ENCODE assay signal across 30 cellular contexts in genomic region chr15:58154769-58155168, GRCh38. TPM values are rescaled to one million over a fixed set of nuclear protein-coding genes. Genes with fewer than 3 reads are reported as not detected.
"Had no signal": no experiment of that assay in that cellular context is flagged by ENCODE, and none has a peak within 500 bp of the region (broad histone marks: within the 10 kb centered on the region; RNA-seq: fewer than 3 reads in every experiment).

No MANE protein-coding gene starts in this region.

- H3K9me3 ChIP-seq: ascending aorta, esophagus muscularis mucosa had no signal

- DNase-seq: activated CD4-positive, alpha-beta memory T cell treated with anti-CD3 and anti-CD28 coated beads, Interleukin-2, amount 10 ng/mL, durations not matched to agents 7 days and 5 days; activated CD4-positive, alpha-beta T cell treated with anti-CD3 and anti-CD28 coated beads for 1 hour; activated CD4-positive, alpha-beta T cell treated with anti-CD3 and anti-CD28 coated beads for 4 hours; activated CD4-positive, alpha-beta T cell treated with anti-CD3 and anti-CD28 coated beads, Interleukin-2, amount 10 ng/mL, durations not matched to agents 7 days and 5 days; activated CD4-positive, alpha-beta T cell treated with anti-CD3 and anti-CD28 coated beads, Interleukin-2, amount 50 U/mL, for 4 hours; activated CD8-positive, alpha-beta memory T cell treated with anti-CD3 and anti-CD28 coated beads, Interleukin-2, amount 50 U/mL, for 48 hours; activated gamma-delta T cell; activated naive CD4-positive, alpha-beta T cell; activated naive CD4-positive, alpha-beta T cell treated with anti-CD3 and anti-CD28 coated beads, Interleukin-2, amount 10 ng/mL, durations not matched to agents 7 days and 5 days; activated naive CD8-positive, alpha-beta T cell treated with anti-CD3 and anti-CD28 coated beads, Interleukin-2, amount 10 ng/mL, durations not matched to agents 7 days and 5 days; activated T-cell treated with anti-CD3 and anti-CD28 coated beads for 4 hours; activated T-cell treated with anti-CD3 and anti-CD28 coated beads, Interleukin-2, amount 50 U/mL, for 24 hours; activated T-cell treated with anti-CD3 and anti-CD28 coated beads, Interleukin-2, amount 50 U/mL, for 72 hours; caudate nucleus; cortex of kidney; dermis blood vessel endothelial cell; effector CD4-positive, alpha-beta T cell; effector memory CD8-positive, alpha-beta T cell; head of caudate nucleus; T-helper 1 cell; T-helper 17 cell; T1000 had no signal

- H3K27me3 ChIP-seq: ascending aorta, esophagus muscularis mucosa had no signal

- FAIRE-seq: colon, frontal cortex had no signal

- H3K4me3 ChIP-seq: ascending aorta, esophagus muscularis mucosa had no signal

- H3K36me3 ChIP-seq: ascending aorta, esophagus muscularis mucosa had no signal

- H3K4me1 ChIP-seq: ascending aorta, esophagus muscularis mucosa had no signal

- H3K27ac ChIP-seq: ascending aorta, esophagus muscularis mucosa had no signal

- ATAC-seq: activated naive CD4-positive, alpha-beta T cell treated with anti-CD3 and anti-CD28 coated beads, Interleukin-2, amount 50 U/mL, for 72 hours; activated T-cell treated with anti-CD3 and anti-CD28 coated beads, Interleukin-2, amount 50 U/mL, for 72 hours; effector memory CD8-positive, alpha-beta T cell; T-helper 17 cell had no signal

RNA-seq across cellular contexts. Expression of gene AQP9, which starts 16.6 kb away (rescaled TPM):
- total RNA-seq: activated CD4-positive, alpha-beta memory T cell treated with anti-CD3 and anti-CD28 coated beads, Interleukin-2, amount 10 ng/mL, durations not matched to agents 7 days and 5 days; activated CD4-positive, alpha-beta T cell treated with anti-CD3 and anti-CD28 coated beads, Interleukin-2, amount 10 ng/mL, durations not matched to agents 7 days and 5 days; activated naive CD4-positive, alpha-beta T cell treated with anti-CD3 and anti-CD28 coated beads, Interleukin-2, amount 50 U/mL, for 72 hours; chondrocyte; epithelial cell of proximal tubule; fibroblast of villous mesenchyme had no signal
